1 cellular context compared by ENCODE assay signal in genomic region chr9:34744295-34745221, GRCh38.
TF ChIP-seq lines count a peak whose summit lies in the region.

No MANE protein-coding gene starts in this region.

TF ChIP-seq in HCT116, 20 proteins besides CTCF, POLR2A, EP300 and RAD21 (continued from another document):
- no peak for TF ChIP-seq ZBTB33 (IDR thresholded peaks at IDR 0.05; ENCODE audit: extremely low read depth, insufficient replicate concordance, low read length)
- TF ChIP-seq EZH2phosphoT487 (IDR thresholded peaks at IDR 0.05; ENCODE audit: borderline replicate concordance) = no peak
- TF ChIP-seq, protein P1, sequence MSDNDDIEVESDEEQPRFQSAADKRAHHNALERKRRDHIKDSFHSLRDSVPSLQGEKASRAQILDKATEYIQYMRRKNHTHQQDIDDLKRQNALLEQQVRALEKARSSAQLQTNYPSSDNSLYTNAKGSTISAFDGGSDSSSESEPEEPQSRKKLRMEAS (IDR thresholded peaks at IDR 0.05) = no peak
- TF ChIP-seq SP1 (IDR thresholded peaks at IDR 0.05; ENCODE audit: low read depth) = peak; percentile 38; the same call in 1 of the 2 replicates
- no peak; the same call in 1 of the 2 replicates for TF ChIP-seq POLR2AphosphoS5 (IDR thresholded peaks at IDR 0.05; ENCODE audit: low read depth, low read length)
TF ChIP-seq in HCT116: peak in this region for 4.
